8 cellular contexts compared by ENCODE assay signal in the genomic region with DNA sequence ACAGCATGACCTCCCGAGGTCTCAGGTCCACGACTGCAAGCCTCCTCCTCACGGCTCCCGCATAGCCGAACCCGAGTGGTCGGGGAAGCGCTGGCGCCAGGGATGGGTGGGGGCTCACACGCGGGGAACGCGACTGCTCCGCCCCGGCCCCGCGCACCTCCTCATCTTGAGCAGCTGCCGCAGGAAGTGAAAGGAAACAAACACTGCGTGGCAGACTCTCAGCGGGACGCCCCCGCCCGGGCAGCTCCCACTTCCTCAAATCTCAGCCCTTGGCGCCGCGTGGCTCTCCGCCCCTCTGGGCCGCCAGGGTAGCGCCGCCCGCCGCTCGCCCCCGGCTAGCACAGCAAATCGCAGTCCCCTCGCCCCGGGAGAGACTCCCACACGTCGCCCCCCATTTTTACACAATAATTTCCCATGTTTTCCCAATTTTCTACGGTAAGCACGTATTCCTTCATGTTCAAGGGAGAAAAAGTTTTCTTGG. TPM values are rescaled to one million over a fixed set of nuclear protein-coding genes. Genes with fewer than 3 reads are reported as not detected.
DNase-seq lines count a peak whose midpoint lies in the region; ATAC-seq and TF ChIP-seq lines count a peak whose summit lies in the region.

A gene with protein sequence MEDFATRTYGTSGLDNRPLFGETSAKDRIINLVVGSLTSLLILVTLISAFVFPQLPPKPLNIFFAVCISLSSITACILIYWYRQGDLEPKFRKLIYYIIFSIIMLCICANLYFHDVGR (minus strand): TSS at position 188 of the 481 bp plus-strand sequence. CDS start 229 bp downstream, outside the sequence.

- TF ChIP-seq CTCF in DOHH2 (IDR thresholded peaks at IDR 0.05; ENCODE audit: low read depth, low read length, poor library complexity, severe bottlenecking) = peak; percentile 84
- peak; percentile 40 for TF ChIP-seq CTCF in SK-N-SH (IDR thresholded peaks at IDR 0.05)
- no peak for TF ChIP-seq CTCF in glutamatergic neuron (IDR thresholded peaks at IDR 0.05; ENCODE audit: partially characterized antibody, unreplicated experiment)
- TF ChIP-seq CTCF in parathyroid adenoma (IDR thresholded peaks at IDR 0.05) = peak; percentile 19
- peak in 2 of 5 experiments; percentile 16 to 23 for TF ChIP-seq CTCF in tibial nerve (IDR thresholded peaks at IDR 0.05)

- H3K36me3 ChIP-seq in DOHH2 (ENCODE audit: control insufficient read depth, low read length) = peaks cover 50% of the 10 kb centered on the region
- H3K36me3 ChIP-seq in HUES64 (ENCODE audit: insufficient read depth, low read length) = peaks cover 13% of the 10 kb centered on the region
- peaks cover 0 to 15% of the 10 kb centered on the region in 2 experiments for H3K36me3 ChIP-seq in SK-N-SH (replicated peaks in 1 of 2; ENCODE audit: control insufficient read depth in 1 of 2, insufficient read depth in 2 of 2, low read length in 1 of 2)
- no peaks in the 10 kb centered on the region for H3K36me3 ChIP-seq in parathyroid adenoma (ENCODE audit: control insufficient read depth, insufficient read depth, low read length)
- H3K36me3 ChIP-seq in tibial nerve = no peaks in the 10 kb centered on the region

- H3K4me1 ChIP-seq in DOHH2 (ENCODE audit: control insufficient read depth, low read length) (peaks cover 43% of the 10 kb centered on the region), HUES64 (ENCODE audit: insufficient read depth, low read length) (peaks cover 6% of the 10 kb centered on the region; the same call in 1 of the 2 replicates), SK-N-SH (ENCODE audit: control insufficient read depth in 1 of 2, insufficient read depth in 2 of 2, low read depth in 1 of 2, low read length in 1 of 2) (peaks cover 0 to 24% of the 10 kb centered on the region in 2 experiments; a peak in 2 of 4 replicates), parathyroid adenoma (peaks cover 4% of the 10 kb centered on the region), tibial nerve (peaks cover 0 to 37% (median 21%) of the 10 kb centered on the region in 4 donors)

- DNase-seq in SK-N-SH = peak; percentile 88
- DNase-seq in glutamatergic neuron = peak; percentile 47
- DNase-seq in tibial nerve (ENCODE audit: low spot score in 2 of 2) = peak; percentile 40 to 59

- H3K36me3 Mint-ChIP-seq in activated naive CD4-positive, alpha-beta T cell treated with anti-CD3 and anti-CD28 coated beads, Interleukin-2, amount 50 U/mL, for 24 hours = peaks cover 3% of the 10 kb centered on the region
- H3K36me3 Mint-ChIP-seq in glutamatergic neuron (ENCODE audit: unreplicated experiment) = no peaks in the 10 kb centered on the region

- CTCF ChIA-PET in SK-N-SH (lab: Yijun Ruan, JAX) = interaction anchor here (0.6 to 2.8 kb wide), 13 partner anchors 9 to 292 kb away, joined by 3 to 13 read pairs (median 4); a partner anchor contains a TSS

- H3K27me3 ChIP-seq in DOHH2 (ENCODE audit: control insufficient read depth, low read length) (no peaks in the 10 kb centered on the region), HUES64 (ENCODE audit: insufficient read depth, low read length) (peaks cover 42% of the 10 kb centered on the region), SK-N-SH (ENCODE audit: insufficient read depth) (no peaks in the 10 kb centered on the region), parathyroid adenoma (ENCODE audit: control insufficient read depth, insufficient read depth, low read length) (no peaks in the 10 kb centered on the region), tibial nerve (no peaks in the 10 kb centered on the region)

- H3F3A ChIP-seq in DOHH2 (ENCODE audit: control insufficient read depth, insufficient read depth) = peaks cover 39% of the 10 kb centered on the region
- H3F3A ChIP-seq in SK-N-SH (replicated peaks; ENCODE audit: insufficient read depth) = peaks cover 5% of the 10 kb centered on the region

- ATAC-seq in GM21447 (IDR thresholded peaks at IDR 0.05; ENCODE audit: unreplicated experiment) = peak; percentile 40

- H3K4me3 ChIP-seq in DOHH2 (ENCODE audit: low read length) (peak within 1 kb of the TSS; percentile 90), HUES64 (ENCODE audit: low read length) (peak within 1 kb of the TSS; percentile 85), SK-N-SH (ENCODE audit: low read depth in 2 of 2, low read length in 1 of 2) (peak within 1 kb of the TSS; percentile 95 to 99), parathyroid adenoma (ENCODE audit: low read depth, low read length) (peak within 1 kb of the TSS; percentile 84), tibial nerve (peak within 1 kb of the TSS; percentile 62 to 94 (median 82))

- no peaks in the 10 kb centered on the region for H3K9me3 Mint-ChIP-seq in activated naive CD4-positive, alpha-beta T cell treated with anti-CD3 and anti-CD28 coated beads, Interleukin-2, amount 50 U/mL, for 24 hours
- H3K9me3 Mint-ChIP-seq in glutamatergic neuron (ENCODE audit: unreplicated experiment) = no peaks in the 10 kb centered on the region

- H2AFZ ChIP-seq in SK-N-SH (ENCODE audit: low read depth) (peak within 1 kb of the TSS; percentile 94), parathyroid adenoma (peak within 1 kb of the TSS; percentile 99)

- H3K4me2 ChIP-seq in DOHH2 (ENCODE audit: low read length) (peak within 1 kb of the TSS; percentile 74), SK-N-SH (peak within 1 kb of the TSS; percentile 94), parathyroid adenoma (ENCODE audit: low read length) (peak within 1 kb of the TSS; percentile 88)

- no peak for TF ChIP-seq RAD21 in SK-N-SH (IDR thresholded peaks at IDR 0.05; ENCODE audit: low read length)

- POLR2A ChIA-PET in SK-N-SH (lab: Yijun Ruan, JAX) = interaction anchor here (0.6 to 2.4 kb wide), 5 partner anchors 11 to 68 kb away, joined by 3 to 22 read pairs (median 5); a partner anchor contains a TSS

- TF ChIP-seq POLR2A in tibial nerve (IDR thresholded peaks at IDR 0.05) = peak; percentile 24 to 53

- no peaks in the 10 kb centered on the region for H3K9me3 ChIP-seq in DOHH2 (ENCODE audit: control insufficient read depth, insufficient read depth, low read length)
- no peaks in the 10 kb centered on the region for H3K9me3 ChIP-seq in HUES64 (ENCODE audit: insufficient read depth, low read depth, low read length)
- no peaks in the 10 kb centered on the region for H3K9me3 ChIP-seq in SK-N-SH
- H3K9me3 ChIP-seq in parathyroid adenoma (ENCODE audit: control insufficient read depth, low read length) = no peaks in the 10 kb centered on the region
- no peaks in the 10 kb centered on the region for H3K9me3 ChIP-seq in tibial nerve

- H3K4me3 Mint-ChIP-seq in activated naive CD4-positive, alpha-beta T cell treated with anti-CD3 and anti-CD28 coated beads, Interleukin-2, amount 50 U/mL, for 24 hours = peak within 1 kb of the TSS; percentile 99
- peak within 1 kb of the TSS; percentile 91 for H3K4me3 Mint-ChIP-seq in glutamatergic neuron (ENCODE audit: unreplicated experiment)

- no peaks in the 10 kb centered on the region for H3K9me2 ChIP-seq in DOHH2 (replicated peaks; ENCODE audit: control insufficient read depth, low read length)
- no peaks in the 10 kb centered on the region for H3K9me2 ChIP-seq in SK-N-SH

- 0 out of 4 replicates have a peak, but pooled peaks of 1 of the 2 experiments have one; percentile 6 for TF ChIP-seq EP300 in SK-N-SH (IDR thresholded peaks at IDR 0.05; ENCODE audit: borderline replicate concordance in 1 of 2, low read depth in 1 of 2, low read length in 1 of 2)
- peak in 1 of 2 donors; percentile 82 for TF ChIP-seq EP300 in tibial nerve (IDR thresholded peaks at IDR 0.05)

- no peaks in the 10 kb centered on the region for H3K27me3 Mint-ChIP-seq in activated naive CD4-positive, alpha-beta T cell treated with anti-CD3 and anti-CD28 coated beads, Interleukin-2, amount 50 U/mL, for 24 hours
- peaks cover 7% of the 10 kb centered on the region for H3K27me3 Mint-ChIP-seq in glutamatergic neuron (ENCODE audit: unreplicated experiment)

- H3K4me1 Mint-ChIP-seq in activated naive CD4-positive, alpha-beta T cell treated with anti-CD3 and anti-CD28 coated beads, Interleukin-2, amount 50 U/mL, for 24 hours = peaks cover 42% of the 10 kb centered on the region
- no peaks in the 10 kb centered on the region for H3K4me1 Mint-ChIP-seq in glutamatergic neuron (ENCODE audit: low read depth, unreplicated experiment)

- H3K9ac ChIP-seq in HUES64 (ENCODE audit: low read depth, low read length) (peak within 1 kb of the TSS; percentile 84), SK-N-SH (peak within 1 kb of the TSS; percentile 87), parathyroid adenoma (peak within 1 kb of the TSS; percentile 28)

- H3K27ac Mint-ChIP-seq in activated naive CD4-positive, alpha-beta T cell treated with anti-CD3 and anti-CD28 coated beads, Interleukin-2, amount 50 U/mL, for 24 hours = peak within 1 kb of the TSS; percentile 99
- no peak within 1 kb of the TSS for H3K27ac Mint-ChIP-seq in glutamatergic neuron (ENCODE audit: unreplicated experiment)

- H4K20me1 ChIP-seq in DOHH2 (ENCODE audit: control insufficient read depth, insufficient read depth, low read depth, low read length) = peaks cover 8% of the 10 kb centered on the region
- no peaks in the 10 kb centered on the region for H4K20me1 ChIP-seq in SK-N-SH (ENCODE audit: insufficient read depth)

- H3K79me2 ChIP-seq in DOHH2 (ENCODE audit: control insufficient read depth, low read length) (peaks cover 56% of the 10 kb centered on the region), SK-N-SH (ENCODE audit: insufficient read depth) (peaks cover 18% of the 10 kb centered on the region), parathyroid adenoma (peaks cover 10% of the 10 kb centered on the region)

- under 1% methylated on average over 41 of the region's 41 CpGs for WGBS in HUES64
- 3% methylated on average over 27 of the region's 41 CpGs for WGBS in SK-N-SH (ENCODE audit: low lambda C conversion rate)
- 1% methylated on average over 40 of the region's 41 CpGs for WGBS in tibial nerve, 2 donors

- H3K27ac ChIP-seq in DOHH2 (ENCODE audit: low read depth, low read length) (peak within 1 kb of the TSS; percentile 96), HUES64 (ENCODE audit: low read depth, low read length) (peak within 1 kb of the TSS; percentile 69), SK-N-SH (ENCODE audit: low read depth in 2 of 2, low read length in 1 of 2) (peak within 1 kb of the TSS; percentile 61 to 74), parathyroid adenoma (peak within 1 kb of the TSS; percentile 87), tibial nerve (peak within 1 kb of the TSS; percentile 58 to 94 (median 90))

TF ChIP-seq in SK-N-SH, 30 proteins besides CTCF, POLR2A, EP300 and RAD21 (continues in another document):
- TF ChIP-seq FOXM1 (IDR thresholded peaks at IDR 0.05; ENCODE audit: low read depth) (no peak), ELF1 (IDR thresholded peaks at IDR 0.05) (peak; percentile 72; the same call in 1 of the 2 replicates), YY1 (IDR thresholded peaks at IDR 0.05; ENCODE audit: low read depth) (no peak)
- TF ChIP-seq, protein P1, sequence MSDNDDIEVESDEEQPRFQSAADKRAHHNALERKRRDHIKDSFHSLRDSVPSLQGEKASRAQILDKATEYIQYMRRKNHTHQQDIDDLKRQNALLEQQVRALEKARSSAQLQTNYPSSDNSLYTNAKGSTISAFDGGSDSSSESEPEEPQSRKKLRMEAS (IDR thresholded peaks at IDR 0.05; ENCODE audit: low read depth) = peak; percentile 83

RNA-seq across cellular contexts. Expression of the gene that starts here (rescaled TPM):
- polyA plus RNA-seq in HUES64 (2013, experiment 1 of 2) = 17.7 TPM
- 21.9 TPM for polyA plus RNA-seq in HUES64 (2013, experiment 2 of 2)
- 31.1 and 36.5 TPM in 2 replicates for polyA plus RNA-seq in SK-N-SH (2012; rRNA removed)
- polyA plus RNA-seq in SK-N-SH (2012; cell fraction: cytosol; rRNA removed) = 42.5 and 50.4 TPM in 2 replicates
- polyA plus RNA-seq in SK-N-SH (2012; cell fraction: nucleus; rRNA removed) = 36.0 and 51.1 TPM in 2 replicates
- total RNA-seq in glutamatergic neuron (ENCODE audit: unreplicated experiment) = 4.3 TPM
- 10 to 100 TPM; 36.0 to 52.7 (median 42.5) TPM for total RNA-seq in tibial nerve

Comparison
In these comparisons a context has a peak if more than half of its experiments do, and no peak if none do; other contexts are left out.
1. Peak in every context shown above with its lines: DNase-seq, ATAC-seq, H3K4me3 ChIP-seq and H3K27ac ChIP-seq.
2. H3K9ac ChIP-seq: peak in every context shown above with its lines; median percentile 87 in SK-N-SH; 84 in HUES64; 28 in parathyroid adenoma.